20 cellular contexts compared by ENCODE assay signal in genomic region chr20:7712661-7713060, GRCh38.
DNase-seq lines count a peak whose midpoint lies in the region; ATAC-seq, FAIRE-seq and TF ChIP-seq lines count a peak whose summit lies in the region.
"Had no signal": no experiment of that assay in that cellular context is flagged by ENCODE, and none has a peak within 500 bp of the region (broad histone marks: within the 10 kb centered on the region; RNA-seq: fewer than 3 reads in every experiment).

No MANE protein-coding gene starts in this region.

- H3K9ac ChIP-seq in mammary epithelial cell (ENCODE audit: insufficient read depth, low read length), result no peak overlapping the region
- H3K9ac ChIP-seq in astrocyte (ENCODE audit: low read length), result no peak overlapping the region

- no peak overlapping the region for H3K27ac Mint-ChIP-seq in MCF 10A (ENCODE audit: low read depth, unreplicated experiment)
- H3K27ac Mint-ChIP-seq in astrocyte (ENCODE audit: unreplicated experiment), result no peak overlapping the region
- no peak overlapping the region for H3K27ac Mint-ChIP-seq in stimulated activated effector memory CD8-positive, alpha-beta T cell treated with anti-CD3 and anti-CD28 coated beads, Interleukin-12 subunit alpha, Interleukin-12 subunit beta, amount 100 ng/mL, for 72 hours
- no peak overlapping the region for H3K27ac Mint-ChIP-seq in activated CD4-positive, alpha-beta T cell treated with anti-CD3 and anti-CD28 coated beads for 36 hours
- H3K27ac Mint-ChIP-seq: CD4-positive, alpha-beta T cell had no signal

- H3K79me2 ChIP-seq in mammary epithelial cell (ENCODE audit: insufficient read depth, low read length) (no peaks in the 10 kb centered on the region), OCI-LY7 (ENCODE audit: insufficient read depth, low read depth, low read length) (no peaks in the 10 kb centered on the region), astrocyte (ENCODE audit: insufficient read depth, low read length) (no peaks in the 10 kb centered on the region)

- 47% methylated on average over 1 of the region's 1 CpG for WGBS in mammary epithelial cell (ENCODE audit: low coverage, missing lambda C conversion rate)

- intact Hi-C loops in mammary epithelial cell (cut with micrococcal nuclease) (no loop called here), MCF 10A (cut with micrococcal nuclease) (no loop called here), OCI-LY7 (cut with micrococcal nuclease; ENCODE audit: unreplicated experiment) (no loop called here)
- intact Hi-C loops in activated CD4-positive, alpha-beta T cell treated with anti-CD3 and anti-CD28 coated beads for 36 hours (cut with DNase I, micrococcal nuclease), result no loop called here

- H3K4me3 Mint-ChIP-seq in MCF 10A (ENCODE audit: unreplicated experiment) (no peak overlapping the region), astrocyte (ENCODE audit: unreplicated experiment) (no peak overlapping the region)
- H3K4me3 Mint-ChIP-seq in stimulated activated effector memory CD8-positive, alpha-beta T cell treated with anti-CD3 and anti-CD28 coated beads, Interleukin-12 subunit alpha, Interleukin-12 subunit beta, amount 100 ng/mL, for 72 hours, result no peak overlapping the region
- H3K4me3 Mint-ChIP-seq in activated CD4-positive, alpha-beta T cell treated with anti-CD3 and anti-CD28 coated beads for 36 hours, result no peak overlapping the region
- H3K4me3 Mint-ChIP-seq: CD4-positive, alpha-beta T cell had no signal

- H2AFZ ChIP-seq in mammary epithelial cell (ENCODE audit: low read depth, low read length) (no peak overlapping the region), OCI-LY7 (ENCODE audit: low read length) (peak overlapping the region; percentile 39), astrocyte (ENCODE audit: low read depth, low read length) (no peak overlapping the region)

- H3K27me3 Mint-ChIP-seq in MCF 10A (ENCODE audit: insufficient read depth, unreplicated experiment) (no peaks in the 10 kb centered on the region), astrocyte (ENCODE audit: low read depth, unreplicated experiment) (no peaks in the 10 kb centered on the region)
- no peaks in the 10 kb centered on the region for H3K27me3 Mint-ChIP-seq in activated CD4-positive, alpha-beta T cell treated with anti-CD3 and anti-CD28 coated beads for 36 hours
- H3K27me3 Mint-ChIP-seq: CD4-positive, alpha-beta T cell had no signal

- no peak overlapping the region for H3K27ac ChIP-seq in mammary epithelial cell (ENCODE audit: insufficient read depth, low read depth, low read length)
- no peak overlapping the region for H3K27ac ChIP-seq in OCI-LY7 (ENCODE audit: low read depth, low read length, poor library complexity, severe bottlenecking)
- H3K27ac ChIP-seq in astrocyte (ENCODE audit: low read depth, low read length), result no peak overlapping the region
- H3K27ac ChIP-seq: C4-2B had no signal

- H3K36me3 ChIP-seq in mammary epithelial cell (ENCODE audit: insufficient read depth, low read length), result no peaks in the 10 kb centered on the region
- no peaks in the 10 kb centered on the region for H3K36me3 ChIP-seq in OCI-LY7 (ENCODE audit: insufficient read depth, low read length)
- H3K36me3 ChIP-seq in astrocyte (ENCODE audit: insufficient read depth, low read length), result no peaks in the 10 kb centered on the region
- H3K36me3 ChIP-seq: HAP-1 had no signal

- TF ChIP-seq CTCF in mammary epithelial cell (conservative IDR thresholded peaks at IDR 0.05 in 1 of 2, IDR thresholded peaks at IDR 0.05 in 1 of 2; ENCODE audit: extremely low read depth in 1 of 2, insufficient read depth in 1 of 2, low read depth in 1 of 2, low read length in 2 of 2) (no peak), MCF 10A (IDR thresholded peaks at IDR 0.05; ENCODE audit: unreplicated experiment) (no peak), OCI-LY7 (conservative IDR thresholded peaks at IDR 0.05; ENCODE audit: low read length) (no peak), astrocyte (IDR thresholded peaks at IDR 0.05; ENCODE audit: insufficient read depth, low read depth, low read length) (no peak)

- POLR2A ChIA-PET in MCF 10A (lab: Yijun Ruan, JAX) (no interaction called here), OCI-LY7 (lab: Charles Lee) (no interaction called here)
- POLR2A ChIA-PET in activated CD4-positive, alpha-beta T cell treated with anti-CD3 and anti-CD28 coated beads for 36 hours (lab: Charles Lee), result no interaction called here

- no peaks in the 10 kb centered on the region for H3K4me1 ChIP-seq in mammary epithelial cell (ENCODE audit: insufficient read depth, low read length)
- peaks cover 13% of the 10 kb centered on the region for H3K4me1 ChIP-seq in OCI-LY7 (ENCODE audit: insufficient read depth, low read length, poor library complexity, severe bottlenecking)
- H3K4me1 ChIP-seq in astrocyte (ENCODE audit: insufficient read depth, low read length), result no peaks in the 10 kb centered on the region
- H3K4me1 ChIP-seq: HAP-1 had no signal

- H3K36me3 Mint-ChIP-seq in MCF 10A (ENCODE audit: insufficient read depth, unreplicated experiment) (no peaks in the 10 kb centered on the region), astrocyte (ENCODE audit: low read depth, unreplicated experiment) (no peaks in the 10 kb centered on the region)
- H3K36me3 Mint-ChIP-seq in stimulated activated effector memory CD8-positive, alpha-beta T cell treated with anti-CD3 and anti-CD28 coated beads, Interleukin-12 subunit alpha, Interleukin-12 subunit beta, amount 100 ng/mL, for 72 hours, result no peaks in the 10 kb centered on the region
- no peaks in the 10 kb centered on the region for H3K36me3 Mint-ChIP-seq in activated CD4-positive, alpha-beta T cell treated with anti-CD3 and anti-CD28 coated beads for 36 hours (ENCODE audit: low read depth)

- H3K4me3 ChIP-seq in mammary epithelial cell (replicated peaks in 1 of 3; ENCODE audit: insufficient read depth in 1 of 3, low read depth in 2 of 3, low read length in 3 of 3) (no peak overlapping the region), OCI-LY7 (ENCODE audit: low read depth, low read length, poor library complexity, severe bottlenecking) (no peak overlapping the region), astrocyte (ENCODE audit: insufficient read depth, low read depth, low read length) (no peak overlapping the region)
- H3K4me3 ChIP-seq: HAP-1 had no signal

- H4K20me1 ChIP-seq in mammary epithelial cell (ENCODE audit: insufficient read depth, low read length) (no peaks in the 10 kb centered on the region), OCI-LY7 (ENCODE audit: insufficient read depth, low read length) (no peaks in the 10 kb centered on the region), astrocyte (ENCODE audit: insufficient read depth, low read length) (no peaks in the 10 kb centered on the region)

- peak; percentile 32 for ATAC-seq in stimulated activated effector memory CD8-positive, alpha-beta T cell treated with anti-CD3 and anti-CD28 coated beads, Interleukin-12 subunit alpha, Interleukin-12 subunit beta, amount 100 ng/mL, for 72 hours
- ATAC-seq in activated CD4-positive, alpha-beta T cell treated with anti-CD3 and anti-CD28 coated beads for 36 hours, result no peak

- H3K27me3 ChIP-seq in mammary epithelial cell (ENCODE audit: insufficient read depth, low read length), result no peaks in the 10 kb centered on the region
- no peaks in the 10 kb centered on the region for H3K27me3 ChIP-seq in astrocyte (ENCODE audit: insufficient read depth, low read length)

- DNase-seq in mammary epithelial cell, result peak; percentile 45
- no peak for DNase-seq in MCF 10A (ENCODE audit: unreplicated experiment)
- DNase-seq in OCI-LY7 (ENCODE audit: low spot score), result no peak
- peak; percentile 26 for DNase-seq in astrocyte (ENCODE audit: low read depth)
- DNase-seq in stimulated activated effector memory CD8-positive, alpha-beta T cell treated with anti-CD3 and anti-CD28 coated beads, Interleukin-12 subunit alpha, Interleukin-12 subunit beta, amount 100 ng/mL, for 72 hours (ENCODE audit: low spot score in 2 of 2), result no peak
- DNase-seq in activated CD4-positive, alpha-beta T cell treated with anti-CD3 and anti-CD28 coated beads for 36 hours, result no peak
- DNase-seq in 8988T, result no peak
- no peak for DNase-seq in iPS-NIHi11 (ENCODE audit: low spot score)
- DNase-seq: ACHN; Caco-2; CD4-positive, alpha-beta T cell; DMS153; DND-41; EL; KG1 had no signal

- H3K9me2 ChIP-seq in OCI-LY7 (ENCODE audit: insufficient read depth, low read length), result no peaks in the 10 kb centered on the region

- H3K4me2 ChIP-seq in mammary epithelial cell (ENCODE audit: insufficient read depth, low read depth, low read length), result no peak overlapping the region
- no peak overlapping the region for H3K4me2 ChIP-seq in OCI-LY7 (ENCODE audit: low read length)
- H3K4me2 ChIP-seq in astrocyte (ENCODE audit: low read length), result no peak overlapping the region

- H3K4me1 Mint-ChIP-seq in MCF 10A (ENCODE audit: insufficient read depth, unreplicated experiment) (no peaks in the 10 kb centered on the region), astrocyte (ENCODE audit: low read depth, unreplicated experiment) (peaks cover 1% of the 10 kb centered on the region)
- H3K4me1 Mint-ChIP-seq in stimulated activated effector memory CD8-positive, alpha-beta T cell treated with anti-CD3 and anti-CD28 coated beads, Interleukin-12 subunit alpha, Interleukin-12 subunit beta, amount 100 ng/mL, for 72 hours, result no peaks in the 10 kb centered on the region
- no peaks in the 10 kb centered on the region for H3K4me1 Mint-ChIP-seq in activated CD4-positive, alpha-beta T cell treated with anti-CD3 and anti-CD28 coated beads for 36 hours

- FAIRE-seq in astrocyte (lab: Jason Lieb, UNC), result no peak
- FAIRE-seq: G401.6, GM12891, GM19239 had no signal

- in situ Hi-C loops in mammary epithelial cell (cut with MboI; ENCODE audit: low sequenced_read_pairs in 2 of 2), result no loop called here

- dilution Hi-C loops in mammary epithelial cell (cut with HindIII; ENCODE audit: low sequenced_read_pairs), result no loop called here

- H3K9me3 ChIP-seq in mammary epithelial cell (replicated peaks; ENCODE audit: insufficient read depth, low read length) (no peaks in the 10 kb centered on the region), OCI-LY7 (ENCODE audit: low read length) (peaks cover 11% of the 10 kb centered on the region), astrocyte (ENCODE audit: insufficient read depth, low read depth, low read length) (no peaks in the 10 kb centered on the region)
- H3K9me3 ChIP-seq: Caco-2, HAP-1 had no signal

- BruUV-seq in mammary epithelial cell (replicated peaks; lab: Mats Ljungman, UMichigan) (no TSS peak), MCF 10A (replicated peaks; lab: Mats Ljungman, UMichigan) (no TSS peak), OCI-LY7 (replicated peaks; lab: Mats Ljungman, UMichigan) (no TSS peak)

- CTCF ChIA-PET in mammary epithelial cell (lab: Charles Lee; ENCODE audit: low non-redundant PET) (no interaction called here), MCF 10A (lab: Yijun Ruan, JAX) (no interaction called here), OCI-LY7 (lab: Charles Lee; ENCODE audit: unreplicated experiment) (no interaction called here)
- CTCF ChIA-PET in activated CD4-positive, alpha-beta T cell treated with anti-CD3 and anti-CD28 coated beads for 36 hours (lab: Charles Lee), result no interaction called here

- no peaks in the 10 kb centered on the region for H3K9me3 Mint-ChIP-seq in MCF 10A (ENCODE audit: unreplicated experiment)
- H3K9me3 Mint-ChIP-seq in astrocyte (ENCODE audit: unreplicated experiment), result peaks cover 5% of the 10 kb centered on the region
- peaks cover 2% of the 10 kb centered on the region for H3K9me3 Mint-ChIP-seq in stimulated activated effector memory CD8-positive, alpha-beta T cell treated with anti-CD3 and anti-CD28 coated beads, Interleukin-12 subunit alpha, Interleukin-12 subunit beta, amount 100 ng/mL, for 72 hours
- no peaks in the 10 kb centered on the region for H3K9me3 Mint-ChIP-seq in activated CD4-positive, alpha-beta T cell treated with anti-CD3 and anti-CD28 coated beads for 36 hours (ENCODE audit: low read depth)
- H3K9me3 Mint-ChIP-seq: CD4-positive, alpha-beta T cell had no signal

Comparison
In these comparisons a context has a peak if more than half of its experiments do, and no peak if none do; other contexts are left out.
1. DNase-seq: peak in mammary epithelial cell (single experiment) and astrocyte (single experiment); none in MCF 10A (single experiment), OCI-LY7 (single experiment), stimulated activated effector memory CD8-positive, alpha-beta T cell treated with anti-CD3 and anti-CD28 coated beads, Interleukin-12 subunit alpha, Interleukin-12 subunit beta, amount 100 ng/mL, for 72 hours (0 of 2), activated CD4-positive, alpha-beta T cell treated with anti-CD3 and anti-CD28 coated beads for 36 hours (single experiment), 8988T (single experiment) and iPS-NIHi11 (single experiment).